22 cellular contexts compared by ENCODE assay signal in the genomic region with DNA sequence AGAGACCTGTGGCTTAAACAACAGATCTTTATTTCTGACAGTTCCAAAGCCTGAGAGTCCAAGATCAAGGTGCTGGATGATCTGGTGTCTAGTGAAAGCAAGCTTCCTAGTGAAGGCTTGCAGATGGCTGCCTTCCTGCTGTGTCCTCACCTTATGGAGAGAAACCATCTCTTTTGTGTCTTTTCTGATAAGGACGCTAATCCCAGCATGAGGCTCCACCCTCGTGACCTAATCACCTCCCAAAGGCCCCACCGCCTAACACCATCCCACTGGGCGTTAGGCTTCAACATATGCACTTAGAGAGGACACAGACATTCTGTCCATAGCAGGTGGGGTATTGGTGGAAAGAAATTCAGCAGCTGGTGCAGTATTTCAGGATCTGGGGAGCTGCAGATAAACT.
"Had no signal": no experiment of that assay in that cellular context is flagged by ENCODE, and none has a peak within 500 bp of the region (broad histone marks: within the 10 kb centered on the region; RNA-seq: fewer than 3 reads in every experiment).

No MANE protein-coding gene starts in this region.

- H3K4me3 ChIP-seq: cardiac muscle cell, MG63, PC-9 had no signal

- ATAC-seq: activated T-cell treated with anti-CD3 and anti-CD28 coated beads, Interleukin-2, amount 50 U/mL, for 72 hours had no signal

- H3K36me3 ChIP-seq: brain microvascular endothelial cell, cardiac muscle cell, MG63 had no signal

- H3K9me3 ChIP-seq: MG63 had no signal

- H3K4me2 ChIP-seq: PC-9 had no signal

- H3K27ac ChIP-seq: brain microvascular endothelial cell, cardiac muscle cell, PC-9 had no signal

- H3K27me3 ChIP-seq: brain microvascular endothelial cell, cardiac muscle cell, MG63 had no signal

- FAIRE-seq: colon had no signal

- H2AFZ ChIP-seq: PC-9 had no signal

- DNase-seq: activated B cell treated with CpG ODN at 0.5 μM for 24 hours; activated CD4-positive, alpha-beta memory T cell treated with anti-CD3 and anti-CD28 coated beads, Interleukin-2, amount 10 ng/mL, durations not matched to agents 7 days and 5 days; activated CD4-positive, alpha-beta T cell treated with anti-CD3 and anti-CD28 coated beads for 1 hour; activated CD4-positive, alpha-beta T cell treated with anti-CD3 and anti-CD28 coated beads, Interleukin-2, amount 10 ng/mL, durations not matched to agents 7 days and 5 days; activated gamma-delta T cell treated with Interleukin-2 at 50 U/mL for 16 hours; activated naive CD4-positive, alpha-beta T cell treated with anti-CD3 and anti-CD28 coated beads, Interleukin-2, amount 10 ng/mL, durations not matched to agents 7 days and 5 days; activated naive CD8-positive, alpha-beta T cell treated with anti-CD3 and anti-CD28 coated beads for 36 hours; activated T-cell treated with anti-CD3 and anti-CD28 coated beads, Interleukin-2, amount 50 U/mL, for 72 hours; brain microvascular endothelial cell; KG1; MG63; NCI-H1105; NCI-H1694; NCI-H2029; NCI-H2107; NCI-H345; NCI-H510A; NCI-H526 treated with DMSO at 0.1 percent for 48 hours; PC-9; SHP77 treated with DMSO at 0.1 percent for 48 hours had no signal
